ENCODE assay signal across 20 cellular contexts in genomic region chr3:187997946-187998561, GRCh38.
A peak's percentile ranks its signal among the peaks of the same experiment; 100 is the strongest.
DNase-seq lines count a peak whose midpoint lies in the region; ATAC-seq, FAIRE-seq and TF ChIP-seq lines count a peak whose summit lies in the region.
"Had no signal": no experiment of that assay in that cellular context is flagged by ENCODE, and none has a peak within 500 bp of the region (broad histone marks: within the 10 kb centered on the region; RNA-seq: fewer than 3 reads in every experiment).

No MANE protein-coding gene starts in this region.

- H2AFZ ChIP-seq in SU-DHL-6 (ENCODE audit: low read depth, low read length, severe bottlenecking): no peak overlapping the region
- H2AFZ ChIP-seq in HepG2 (ENCODE audit: low read length): no peak overlapping the region
- H2AFZ ChIP-seq: GM23248, PC-9 had no signal

- H3K9me2 ChIP-seq in SU-DHL-6 (replicated peaks; ENCODE audit: insufficient read depth, low read length): no peaks in the 10 kb centered on the region

- BruUV-seq in HepG2 (replicated peaks; lab: Mats Ljungman, UMichigan): TSS peak; percentile 91

- TF ChIP-seq CTCF in SU-DHL-6 (IDR thresholded peaks at IDR 0.05; ENCODE audit: insufficient read depth, low read length, poor library complexity, severe bottlenecking) (no peak), HepG2 (CRISPR knock-in tag; IDR thresholded peaks at IDR 0.05) (no peak), nephron progenitor cell (IDR thresholded peaks at IDR 0.05) (no peak)

- H3K27ac Mint-ChIP-seq in activated CD4-positive, alpha-beta T cell treated with anti-CD3 and anti-CD28 coated beads, Interleukin-2, amount 10 ng/mL, durations not matched to agents 24 days and 14 days: no peak overlapping the region
- H3K27ac Mint-ChIP-seq in nephron progenitor cell: no peak overlapping the region
- H3K27ac Mint-ChIP-seq in naive thymus-derived CD4-positive, alpha-beta T cell: peak overlapping the region in 2 of 9 donors; percentile 9 to 85
- H3K27ac Mint-ChIP-seq: CD14-positive monocyte had no signal

- intact Hi-C loops in activated CD4-positive, alpha-beta T cell treated with anti-CD3 and anti-CD28 coated beads, Interleukin-2, amount 10 ng/mL, durations not matched to agents 24 days and 14 days (cut with micrococcal nuclease): loop anchor here (5.0 kb wide), 2 partner anchors 154 to 259 kb away; partner anchors contain the start of gene LPP
- intact Hi-C loops in HepG2 (cut with micrococcal nuclease; ENCODE audit: unreplicated experiment): no loop called here
- intact Hi-C loops in naive thymus-derived CD4-positive, alpha-beta T cell (cut with micrococcal nuclease): loop anchor here in 1 of 2 donors (10.0 kb wide), 1 partner anchor 1047 kb away; no protein-coding TSS in a partner anchor

- H3K4me3 ChIP-seq in SU-DHL-6 (ENCODE audit: insufficient read depth, low read length, poor library complexity, severe bottlenecking) (no peak overlapping the region), HepG2 (replicated peaks in 1 of 3; ENCODE audit: insufficient read depth in 1 of 3, low read depth in 2 of 3, low read length in 3 of 3) (peak overlapping the region in 1 of 3 experiments; percentile 32; a peak in 1 of 6 replicates)
- H3K4me3 ChIP-seq in naive thymus-derived CD4-positive, alpha-beta T cell (ENCODE audit: low read length): no peak overlapping the region
- H3K4me3 ChIP-seq: GM23248, MG63, PC-9 had no signal

- POLR2A ChIA-PET in HepG2 (lab: Yijun Ruan, JAX): interaction anchor here (0.8 to 2.0 kb wide), 5 partner anchors 15 to 748 kb away, joined by 3 to 10 read pairs (median 5); no protein-coding TSS in a partner anchor
- POLR2A ChIA-PET in naive thymus-derived CD4-positive, alpha-beta T cell (lab: Charles Lee): interaction anchor here (0.6 kb wide), 1 partner anchor 167 kb away, joined by 3 read pairs; no protein-coding TSS in a partner anchor

- H3K4me1 Mint-ChIP-seq in activated CD4-positive, alpha-beta T cell treated with anti-CD3 and anti-CD28 coated beads, Interleukin-2, amount 10 ng/mL, durations not matched to agents 24 days and 14 days: peaks cover 81% of the 10 kb centered on the region
- H3K4me1 Mint-ChIP-seq in nephron progenitor cell: peaks cover 23% of the 10 kb centered on the region
- peaks cover 52 to 88% (median 81%) of the 10 kb centered on the region in 7 donors for H3K4me1 Mint-ChIP-seq in naive thymus-derived CD4-positive, alpha-beta T cell

- H3K36me3 Mint-ChIP-seq in activated CD4-positive, alpha-beta T cell treated with anti-CD3 and anti-CD28 coated beads, Interleukin-2, amount 10 ng/mL, durations not matched to agents 24 days and 14 days (ENCODE audit: low read depth): peaks cover under 1% of the 10 kb centered on the region
- no peaks in the 10 kb centered on the region for H3K36me3 Mint-ChIP-seq in nephron progenitor cell (ENCODE audit: low read depth)
- H3K36me3 Mint-ChIP-seq in naive thymus-derived CD4-positive, alpha-beta T cell: peaks cover 0 to 32% (median 0%) of the 10 kb centered on the region in 5 donors
- H3K36me3 Mint-ChIP-seq: CD14-positive monocyte had no signal

- CTCF ChIA-PET in HepG2 (lab: Yijun Ruan, JAX; ENCODE audit: low intra/inter-chr PET ratio, low total read pairs): no interaction called here
- CTCF ChIA-PET in naive thymus-derived CD4-positive, alpha-beta T cell (lab: Charles Lee): no interaction called here

- H3K4me2 ChIP-seq in SU-DHL-6 (ENCODE audit: low read depth, low read length, poor library complexity, severe bottlenecking): no peak overlapping the region
- peak overlapping the region; percentile 79 for H3K4me2 ChIP-seq in HepG2 (ENCODE audit: low read depth, low read length)
- H3K4me2 ChIP-seq: PC-9 had no signal

- ATAC-seq in HepG2 (peak; percentile 64), HG02759 (IDR thresholded peaks at IDR 0.05; ENCODE audit: unreplicated experiment) (no peak)
- ATAC-seq in naive thymus-derived CD4-positive, alpha-beta T cell: no peak

- no peaks in the 10 kb centered on the region for H4K20me1 ChIP-seq in SU-DHL-6 (ENCODE audit: low read depth, low read length)
- H4K20me1 ChIP-seq in HepG2 (ENCODE audit: insufficient read depth, low read length): no peaks in the 10 kb centered on the region

- 0 out of 2 replicates have a peak overlapping the region, but pooled peaks have one; percentile 63 for H3K9ac ChIP-seq in SU-DHL-6 (ENCODE audit: low read length)
- peak overlapping the region; percentile 66 for H3K9ac ChIP-seq in HepG2 (ENCODE audit: insufficient read depth, low read depth, low read length)
- H3K9ac ChIP-seq: GM23248 had no signal

- H3F3A ChIP-seq in SU-DHL-6 (ENCODE audit: insufficient read depth): peaks cover 35% of the 10 kb centered on the region

- H3K27me3 Mint-ChIP-seq in activated CD4-positive, alpha-beta T cell treated with anti-CD3 and anti-CD28 coated beads, Interleukin-2, amount 10 ng/mL, durations not matched to agents 24 days and 14 days: no peaks in the 10 kb centered on the region
- no peaks in the 10 kb centered on the region for H3K27me3 Mint-ChIP-seq in nephron progenitor cell (ENCODE audit: low read depth, poor library complexity)
- no peaks in the 10 kb centered on the region for H3K27me3 Mint-ChIP-seq in naive thymus-derived CD4-positive, alpha-beta T cell

- no peak for TF ChIP-seq RAD21 in HepG2 (CRISPR knock-in tag; IDR thresholded peaks at IDR 0.05)

- H3K36me3 ChIP-seq in SU-DHL-6 (ENCODE audit: low read length) (no peaks in the 10 kb centered on the region), HepG2 (replicated peaks in 1 of 2; ENCODE audit: control insufficient read depth in 1 of 2, insufficient read depth in 2 of 2, low read length in 2 of 2) (no peaks in the 10 kb centered on the region)
- no peaks in the 10 kb centered on the region for H3K36me3 ChIP-seq in naive thymus-derived CD4-positive, alpha-beta T cell (ENCODE audit: control insufficient read depth in 2 of 3, insufficient read depth in 3 of 3, low read length in 3 of 3)
- H3K36me3 ChIP-seq: MG63 had no signal

- H3K9me3 ChIP-seq in SU-DHL-6 (ENCODE audit: insufficient read depth, low read length): no peaks in the 10 kb centered on the region
- H3K9me3 ChIP-seq in HepG2 (ENCODE audit: low read length): no peaks in the 10 kb centered on the region
- H3K9me3 ChIP-seq in naive thymus-derived CD4-positive, alpha-beta T cell (ENCODE audit: control insufficient read depth in 2 of 3, low read length in 3 of 3): no peaks in the 10 kb centered on the region
- H3K9me3 ChIP-seq: MG63 had no signal

- in situ Hi-C loops in HepG2 (cut with HindIII; ENCODE audit: extremely low pct_ligation_motif_present, low pct_unique_long_range_greater_than_20kb): no loop called here

- H3K9me3 Mint-ChIP-seq in activated CD4-positive, alpha-beta T cell treated with anti-CD3 and anti-CD28 coated beads, Interleukin-2, amount 10 ng/mL, durations not matched to agents 24 days and 14 days: peaks cover 9% of the 10 kb centered on the region
- no peaks in the 10 kb centered on the region for H3K9me3 Mint-ChIP-seq in nephron progenitor cell
- H3K9me3 Mint-ChIP-seq in naive thymus-derived CD4-positive, alpha-beta T cell: peaks cover 0 to 5% (median 0%) of the 10 kb centered on the region in 11 donors

- peaks cover 100% of the 10 kb centered on the region for H3K4me1 ChIP-seq in HepG2 (ENCODE audit: insufficient read depth, low read length)
- H3K4me1 ChIP-seq in naive thymus-derived CD4-positive, alpha-beta T cell (ENCODE audit: control insufficient read depth in 2 of 2, insufficient read depth in 2 of 2, low read length in 2 of 2): peaks cover 44 to 58% of the 10 kb centered on the region in 2 donors

- H3K27me3 ChIP-seq in SU-DHL-6 (ENCODE audit: low read length) (no peaks in the 10 kb centered on the region), HepG2 (ENCODE audit: control insufficient read depth in 1 of 2, insufficient read depth in 2 of 2, low read length in 2 of 2) (no peaks in the 10 kb centered on the region)
- H3K27me3 ChIP-seq in naive thymus-derived CD4-positive, alpha-beta T cell (ENCODE audit: control insufficient read depth in 2 of 2, insufficient read depth in 2 of 2, low read length in 2 of 2): no peaks in the 10 kb centered on the region
- H3K27me3 ChIP-seq: MG63 had no signal

- H3K79me2 ChIP-seq in SU-DHL-6 (ENCODE audit: insufficient read depth, low read length) (no peaks in the 10 kb centered on the region), HepG2 (ENCODE audit: insufficient read depth, low read length) (peaks cover 11% of the 10 kb centered on the region)

- peak overlapping the region; percentile 97; the same call in 1 of the 2 replicates for H3K27ac ChIP-seq in SU-DHL-6 (ENCODE audit: low read depth, low read length)
- peak overlapping the region; percentile 90 for H3K27ac ChIP-seq in HepG2 (ENCODE audit: extremely low read length, insufficient read depth, low read length)
- no peak overlapping the region for H3K27ac ChIP-seq in naive thymus-derived CD4-positive, alpha-beta T cell (ENCODE audit: low read depth, low read length)
- H3K27ac ChIP-seq: GM23248, HL-60, PC-9 had no signal

- FAIRE-seq in HepG2 (lab: Jason Lieb, UNC): peak; percentile 76
- FAIRE-seq: A204.1, D721Med had no signal

- peak; percentile 68 to 97; a peak in 3 of 4 replicates for TF ChIP-seq EP300 in HepG2 (IDR thresholded peaks at IDR 0.05; ENCODE audit: low read depth in 2 of 2, low read length in 2 of 2)
- peak; percentile 79 for TF ChIP-seq EP300 in HepG2 (CRISPR knock-in tag; IDR thresholded peaks at IDR 0.05; ENCODE audit: borderline replicate concordance)

- DNase-seq in activated CD4-positive, alpha-beta T cell treated with anti-CD3 and anti-CD28 coated beads, Interleukin-2, amount 10 ng/mL, durations not matched to agents 24 days and 14 days: peak; percentile 52
- DNase-seq in activated CD4-positive, alpha-beta T cell treated with anti-CD3 and anti-CD28 coated beads for 1 hour: no peak
- DNase-seq in HepG2 (ENCODE audit: low spot score) (peak; percentile 94), COLO668 (lab: John Stamatoyannopoulos, UW; ENCODE audit: unreplicated experiment) (no peak), nephron progenitor cell (no peak)
- DNase-seq in naive thymus-derived CD4-positive, alpha-beta T cell: no peak
- DNase-seq: GF-D8, KBM-7, NCI-H1092 treated with DMSO at 0.1 percent for 48 hours, NCI-H1694, NCI-H2107, PC-9 had no signal

- 4% methylated on average over 9 of the region's 9 CpGs for WGBS in HepG2 (ENCODE audit: low lambda C conversion rate)

- TF ChIP-seq POLR2A in HepG2 (IDR thresholded peaks at IDR 0.05; ENCODE audit: insufficient read depth in 1 of 2, low read depth in 2 of 2, low read length in 2 of 2): peak in 1 of 2 experiments; percentile 22; a peak in 1 of 4 replicates

- H3K4me3 Mint-ChIP-seq in activated CD4-positive, alpha-beta T cell treated with anti-CD3 and anti-CD28 coated beads, Interleukin-2, amount 10 ng/mL, durations not matched to agents 24 days and 14 days: no peak overlapping the region
- no peak overlapping the region for H3K4me3 Mint-ChIP-seq in nephron progenitor cell
- no peak overlapping the region for H3K4me3 Mint-ChIP-seq in naive thymus-derived CD4-positive, alpha-beta T cell
- H3K4me3 Mint-ChIP-seq: CD14-positive monocyte had no signal

TF ChIP-seq in HepG2, 621 proteins besides CTCF, POLR2A, EP300 and RAD21 (continues in another document):
- no peak for TF ChIP-seq ZNF317 (CRISPR knock-in tag; IDR thresholded peaks at IDR 0.05)
- TF ChIP-seq ZNF577 (CRISPR knock-in tag; IDR thresholded peaks at IDR 0.05; ENCODE audit: borderline replicate concordance, low read depth): no peak
- no peak for TF ChIP-seq ZNF547 (CRISPR knock-in tag; IDR thresholded peaks at IDR 0.05)
- no peak for TF ChIP-seq ZNF30 (CRISPR knock-in tag; IDR thresholded peaks at IDR 0.05)
- no peak for TF ChIP-seq HCFC1 (IDR thresholded peaks at IDR 0.05; ENCODE audit: low read depth, low read length)

Comparison
In these comparisons a context has a peak if more than half of its experiments do, and no peak if none do; other contexts are left out.
1. DNase-seq: peak in activated CD4-positive, alpha-beta T cell treated with anti-CD3 and anti-CD28 coated beads, Interleukin-2, amount 10 ng/mL, durations not matched to agents 24 days and 14 days (single experiment) and HepG2 (single experiment); none in activated CD4-positive, alpha-beta T cell treated with anti-CD3 and anti-CD28 coated beads for 1 hour (single experiment), COLO668 (single experiment), nephron progenitor cell (single experiment) and naive thymus-derived CD4-positive, alpha-beta T cell (0 of 9).